In genomic region chr6:31864123-31864562, GRCh38 we compare ENCODE assay signal across 6 cellular contexts. TPM values are rescaled to one million over a fixed set of nuclear protein-coding genes. Genes with fewer than 3 reads are reported as not detected.
DNase-seq lines count a peak whose midpoint lies in the region; FAIRE-seq and TF ChIP-seq lines count a peak whose summit lies in the region.
"Not testable (repeated sequence)": the region's sequence is repeated elsewhere in the genome, so short reads cannot be mapped to it uniquely, and the experiment has no call there.

No MANE protein-coding gene starts in this region.

- H3K79me2 ChIP-seq in astrocyte (ENCODE audit: insufficient read depth, low read length), result peaks cover 13% of the 10 kb centered on the region

- H3K4me1 ChIP-seq in ES-I3 (ENCODE audit: insufficient read depth, low read length); SJCRH30; astrocyte (ENCODE audit: insufficient read depth, low read length): not testable (repeated sequence)
- peaks cover 18% of the 10 kb centered on the region for H3K4me1 ChIP-seq in testis

- not testable (repeated sequence) for H3K27me3 ChIP-seq in SJCRH30; astrocyte (ENCODE audit: insufficient read depth, low read length); testis

- H3K27ac Mint-ChIP-seq in astrocyte (ENCODE audit: unreplicated experiment) (peak overlapping the region; percentile 95), glutamatergic neuron (ENCODE audit: unreplicated experiment) (peak overlapping the region; percentile 96), nephron (peak overlapping the region; percentile 90 to 97 (median 95))

- H3K4me1 Mint-ChIP-seq in astrocyte (ENCODE audit: low read depth, unreplicated experiment); glutamatergic neuron (ENCODE audit: low read depth, unreplicated experiment): not testable (repeated sequence)
- peaks cover 11% of the 10 kb centered on the region for H3K4me1 Mint-ChIP-seq in nephron

- H3K27ac ChIP-seq in SJCRH30; astrocyte (ENCODE audit: low read depth, low read length): not testable (repeated sequence)
- peak overlapping the region in 1 of 2 donors; percentile 81 for H3K27ac ChIP-seq in testis

- not testable (repeated sequence) for DNase-seq in SJCRH30; astrocyte (ENCODE audit: low read depth); glutamatergic neuron; testis

- TF ChIP-seq CTCF in astrocyte (IDR thresholded peaks at IDR 0.05; ENCODE audit: insufficient read depth, low read depth, low read length); glutamatergic neuron (IDR thresholded peaks at IDR 0.05; ENCODE audit: partially characterized antibody, unreplicated experiment); nephron (IDR thresholded peaks at IDR 0.05; ENCODE audit: unreplicated experiment in 3 of 3); testis (IDR thresholded peaks at IDR 0.05): not testable (repeated sequence)

- peak overlapping the region; percentile 55; the same call in 1 of the 2 replicates for H3K9ac ChIP-seq in ES-I3 (ENCODE audit: low read depth, low read length)
- H3K9ac ChIP-seq in astrocyte (ENCODE audit: low read length), result peak overlapping the region; percentile 67

- H3K27me3 Mint-ChIP-seq in astrocyte (ENCODE audit: low read depth, unreplicated experiment); glutamatergic neuron (ENCODE audit: unreplicated experiment); nephron (ENCODE audit: low read depth): not testable (repeated sequence)

- 12 to 19% methylated on average over 16 of the region's 16 CpGs for WGBS in testis, 2 donors

- H3K4me3 Mint-ChIP-seq in astrocyte (ENCODE audit: unreplicated experiment) (peak overlapping the region; percentile 95), glutamatergic neuron (ENCODE audit: unreplicated experiment) (peak overlapping the region; percentile 97), nephron (peak overlapping the region; percentile 87 to 99 (median 96))

- H3K4me3 ChIP-seq in SJCRH30, result peak overlapping the region; percentile 54
- peak overlapping the region; percentile 75 for H3K4me3 ChIP-seq in astrocyte (ENCODE audit: insufficient read depth, low read depth, low read length)
- H3K4me3 ChIP-seq in testis, result peak overlapping the region; percentile 62 to 88

- not testable (repeated sequence) for H3K36me3 Mint-ChIP-seq in astrocyte (ENCODE audit: low read depth, unreplicated experiment); glutamatergic neuron (ENCODE audit: unreplicated experiment)
- H3K36me3 Mint-ChIP-seq in nephron (ENCODE audit: low read depth), result peaks cover 14% of the 10 kb centered on the region

- H3K9me3 Mint-ChIP-seq in astrocyte (ENCODE audit: unreplicated experiment); glutamatergic neuron (ENCODE audit: unreplicated experiment); nephron: not testable (repeated sequence)

- peak overlapping the region; percentile 90 for H2AFZ ChIP-seq in astrocyte (ENCODE audit: low read depth, low read length)

- H3K4me2 ChIP-seq in astrocyte (ENCODE audit: low read length), result peak overlapping the region; percentile 88

- H3K36me3 ChIP-seq in ES-I3 (ENCODE audit: insufficient read depth, low read length); SJCRH30; astrocyte (ENCODE audit: insufficient read depth, low read length); testis (ENCODE audit: low read depth, missing control alignments): not testable (repeated sequence)

- H4K20me1 ChIP-seq in astrocyte (ENCODE audit: insufficient read depth, low read length), result peaks cover 10% of the 10 kb centered on the region

- TF ChIP-seq POLR2A in testis (IDR thresholded peaks at IDR 0.05), result not testable (repeated sequence)

- intact Hi-C loops in testis (cut with DNase I; ENCODE audit: low total_unique reads), result not testable (repeated sequence)

- not testable (repeated sequence) for H3K9me3 ChIP-seq in ES-I3 (ENCODE audit: control insufficient read depth, insufficient read depth, low read length); SJCRH30 (replicated peaks); astrocyte (ENCODE audit: insufficient read depth, low read depth, low read length); testis

- not testable (repeated sequence) for FAIRE-seq in astrocyte (lab: Jason Lieb, UNC)

RNA-seq across cellular contexts. Expression of gene NEU1, which starts 1.5 kb away (rescaled TPM):
- total RNA-seq in SJCRH30 (2014; rRNA removed; shearing (Covaris generic)), result 21.2 and 23.3 TPM in 2 replicates
- total RNA-seq in astrocyte (45.0 and 47.3 TPM in 2 replicates), glutamatergic neuron (ENCODE audit: unreplicated experiment) (40.2 TPM), testis (10 to 100 TPM; 31.7 to 65.9 TPM)
- polyA plus RNA-seq in testis (ENCODE audit: insufficient read depth, low read depth, low replicate concordance), result 27.4 TPM

RNA-seq across cellular contexts. Expression of gene SLC44A4, which starts 14.7 kb away (rescaled TPM):
- total RNA-seq in SJCRH30 (2014; rRNA removed; shearing (Covaris generic)), result 0.12 TPM in 1 of 2 replicates, not detected in the other
- total RNA-seq in astrocyte (0.23 and 0.29 TPM in 2 replicates), glutamatergic neuron (ENCODE audit: unreplicated experiment) (not detected), testis (1 to 10 TPM in 1 of 2 donors, under 1 TPM in 1; 0.87 to 1.2 TPM)
- 6.3 TPM for polyA plus RNA-seq in testis (ENCODE audit: insufficient read depth, low read depth, low replicate concordance)

RNA-seq across cellular contexts. Expression of gene EHMT2, which starts 33.4 kb away (rescaled TPM):
- total RNA-seq in SJCRH30 (2014; rRNA removed; shearing (Covaris generic)), result 42.1 and 48.4 TPM in 2 replicates
- total RNA-seq in astrocyte (32.6 and 35.8 TPM in 2 replicates), glutamatergic neuron (ENCODE audit: unreplicated experiment) (113 TPM), testis (100 to 1,000 TPM; 102 to 106 TPM)
- 82.2 TPM for polyA plus RNA-seq in testis (ENCODE audit: insufficient read depth, low read depth, low replicate concordance)

RNA-seq across cellular contexts. Expression of gene HSPA1B, which starts 36.6 kb away (rescaled TPM):
- 106 and 118 TPM in 2 replicates for total RNA-seq in SJCRH30 (2014; rRNA removed; shearing (Covaris generic))
- total RNA-seq in astrocyte, result 64.9 and 77.2 TPM in 2 replicates
- total RNA-seq in glutamatergic neuron (ENCODE audit: unreplicated experiment), result 93.9 TPM
- 100 to 1,000 TPM; 167 to 204 TPM for total RNA-seq in testis
- polyA plus RNA-seq in testis (ENCODE audit: insufficient read depth, low read depth, low replicate concordance), result 127 TPM

RNA-seq across cellular contexts. Expression of gene ZBTB12, which starts 37.7 kb away (rescaled TPM):
- 4.8 and 5.4 TPM in 2 replicates for total RNA-seq in SJCRH30 (2014; rRNA removed; shearing (Covaris generic))
- total RNA-seq in astrocyte, result 3.7 and 4.6 TPM in 2 replicates
- 16.2 TPM for total RNA-seq in glutamatergic neuron (ENCODE audit: unreplicated experiment)
- 1 to 10 TPM; 5.3 to 5.6 TPM for total RNA-seq in testis
- polyA plus RNA-seq in testis (ENCODE audit: insufficient read depth, low read depth, low replicate concordance), result 6.3 TPM
